Comparison of ENCODE assay signal across 28 cellular contexts in genomic region chr16:58563775-58564174, GRCh38. TPM values are rescaled to one million over a fixed set of nuclear protein-coding genes. Genes with fewer than 3 reads are reported as not detected.
A peak's percentile ranks its signal among the peaks of the same experiment; 100 is the strongest.
DNase-seq lines count a peak whose midpoint lies in the region; ATAC-seq and TF ChIP-seq lines count a peak whose summit lies in the region.
"Had no signal": no experiment of that assay in that cellular context is flagged by ENCODE, and none has a peak within 500 bp of the region (broad histone marks: within the 10 kb centered on the region; RNA-seq: fewer than 3 reads in every experiment).

No MANE protein-coding gene starts in this region.

- H3K4me1 ChIP-seq in SJSA1 (replicated peaks): peaks cover 10% of the 10 kb centered on the region
- H3K4me1 ChIP-seq: adrenal gland, BLaER1, Caco-2, pancreas, right atrium auricular region, spleen, suprapubic skin had no signal

- peaks cover 10% of the 10 kb centered on the region for H3K4me1 Mint-ChIP-seq in activated T-cell treated with anti-CD3 and anti-CD28 coated beads, Interleukin-2, amount 50 U/mL, for 24 hours (ENCODE audit: low read depth)
- peaks cover 18% of the 10 kb centered on the region for H3K4me1 Mint-ChIP-seq in HFFc6 (ENCODE audit: low read depth)
- H3K4me1 Mint-ChIP-seq: nephron; stimulated activated memory B cell treated with anti-CD40 and anti-IgM and Interleukin-4, amounts not matched to agents 10 μg/mL and 1 μg/mL and 100 μg/mL, for 72 hours had no signal

- no peaks in the 10 kb centered on the region for H3K9me3 ChIP-seq in SJSA1 (replicated peaks)
- H3K9me3 ChIP-seq: adrenal gland, BLaER1, Caco-2, esophagus muscularis mucosa, pancreas, right atrium auricular region, spleen, suprapubic skin had no signal

- H3K27ac Mint-ChIP-seq in activated T-cell treated with anti-CD3 and anti-CD28 coated beads, Interleukin-2, amount 50 U/mL, for 24 hours: peak overlapping the region; percentile 23
- H3K27ac Mint-ChIP-seq in HFFc6: peak overlapping the region; percentile 1; the same call in 1 of the 2 replicates
- H3K27ac Mint-ChIP-seq: activated CD4-positive, alpha-beta memory T cell treated with anti-CD3 and anti-CD28 coated beads for 36 hours; IgD-negative memory B cell; nephron; stimulated activated memory B cell treated with anti-CD40 and anti-IgM and Interleukin-4, amounts not matched to agents 10 μg/mL and 1 μg/mL and 100 μg/mL, for 72 hours; T-cell had no signal

- no peaks in the 10 kb centered on the region for H3K27me3 ChIP-seq in SJSA1 (replicated peaks)
- H3K27me3 ChIP-seq: adrenal gland, BLaER1, esophagus muscularis mucosa, pancreas, right atrium auricular region, spleen, suprapubic skin had no signal

- no peaks in the 10 kb centered on the region for H3K9me3 Mint-ChIP-seq in activated T-cell treated with anti-CD3 and anti-CD28 coated beads, Interleukin-2, amount 50 U/mL, for 24 hours
- H3K9me3 Mint-ChIP-seq in HFFc6: no peaks in the 10 kb centered on the region
- H3K9me3 Mint-ChIP-seq: activated CD4-positive, alpha-beta memory T cell treated with anti-CD3 and anti-CD28 coated beads for 36 hours; IgD-negative memory B cell; nephron; stimulated activated memory B cell treated with anti-CD40 and anti-IgM and Interleukin-4, amounts not matched to agents 10 μg/mL and 1 μg/mL and 100 μg/mL, for 72 hours; T-cell had no signal

- no peak overlapping the region for H3K4me3 Mint-ChIP-seq in activated T-cell treated with anti-CD3 and anti-CD28 coated beads, Interleukin-2, amount 50 U/mL, for 24 hours
- H3K4me3 Mint-ChIP-seq in HFFc6: no peak overlapping the region
- H3K4me3 Mint-ChIP-seq: activated CD4-positive, alpha-beta memory T cell treated with anti-CD3 and anti-CD28 coated beads for 36 hours; IgD-negative memory B cell; nephron; stimulated activated memory B cell treated with anti-CD40 and anti-IgM and Interleukin-4, amounts not matched to agents 10 μg/mL and 1 μg/mL and 100 μg/mL, for 72 hours; T-cell had no signal

- ATAC-seq in left colon: peak; percentile 20
- ATAC-seq in HG03378 (IDR thresholded peaks at IDR 0.05; ENCODE audit: unreplicated experiment): no peak
- ATAC-seq in HG02973 (IDR thresholded peaks at IDR 0.05; ENCODE audit: unreplicated experiment): no peak
- ATAC-seq: activated CD4-positive, CD25-positive, alpha-beta regulatory T cell treated with anti-CD3 and anti-CD28 coated beads, Interleukin-2, amount 50 U/mL, for 24 hours; pancreas; stimulated activated memory B cell treated with anti-CD40 and anti-IgM and Interleukin-4, amounts not matched to agents 10 μg/mL and 1 μg/mL and 100 μg/mL, for 72 hours; T-cell had no signal

- peaks cover 69% of the 10 kb centered on the region for H3K36me3 ChIP-seq in SJSA1

- TF ChIP-seq CTCF in HFFc6 (IDR thresholded peaks at IDR 0.05): peak; percentile 45

- peak overlapping the region; percentile 22; the same call in 1 of the 2 replicates for H3K27ac ChIP-seq in SJSA1
- H3K27ac ChIP-seq: adrenal gland, BLaER1, esophagus muscularis mucosa, pancreas, right atrium auricular region, spleen, suprapubic skin had no signal

- intact Hi-C loops in left colon (cut with DNase I, micrococcal nuclease): no loop called here

- no peaks in the 10 kb centered on the region for H3K27me3 Mint-ChIP-seq in activated T-cell treated with anti-CD3 and anti-CD28 coated beads, Interleukin-2, amount 50 U/mL, for 24 hours
- no peaks in the 10 kb centered on the region for H3K27me3 Mint-ChIP-seq in HFFc6 (ENCODE audit: insufficient read depth)
- H3K27me3 Mint-ChIP-seq: activated CD4-positive, alpha-beta memory T cell treated with anti-CD3 and anti-CD28 coated beads for 36 hours; IgD-negative memory B cell; stimulated activated memory B cell treated with anti-CD40 and anti-IgM and Interleukin-4, amounts not matched to agents 10 μg/mL and 1 μg/mL and 100 μg/mL, for 72 hours; T-cell had no signal

- H3K36me3 Mint-ChIP-seq in activated T-cell treated with anti-CD3 and anti-CD28 coated beads, Interleukin-2, amount 50 U/mL, for 24 hours (ENCODE audit: low read depth): peaks cover 89% of the 10 kb centered on the region
- H3K36me3 Mint-ChIP-seq in HFFc6 (ENCODE audit: low read depth): peaks cover 34% of the 10 kb centered on the region; the same call in 1 of the 2 replicates

- DNase-seq in activated T-cell treated with anti-CD3 and anti-CD28 coated beads, Interleukin-2, amount 50 U/mL, for 24 hours: no peak
- DNase-seq in activated T-cell treated with anti-CD3 and anti-CD28 coated beads, Interleukin-2, amount 50 U/mL, for 1 hour: no peak
- DNase-seq in HFFc6 (no peak), SJSA1 (ENCODE audit: low read depth in 1 of 2, low spot score in 2 of 2) (no peak), left colon (no peak), AG20443 (ENCODE audit: low spot score) (no peak)
- DNase-seq: activated CD4-positive, alpha-beta memory T cell treated with anti-CD3 and anti-CD28 coated beads for 36 hours; activated gamma-delta T cell; adrenal gland; Caco-2; effector memory CD4-positive, alpha-beta T cell; islet precursor cell; NCI-H1930; pancreas; SHP77; spleen; stimulated activated CD4-positive, alpha-beta T cell treated with anti-CD3 and anti-CD28 coated beads, Interleukin-4, amount 100 ng/mL, for 1 hour; T-cell had no signal

- H3K4me3 ChIP-seq in SJSA1: no peak overlapping the region
- H3K4me3 ChIP-seq: adrenal gland, BLaER1, esophagus muscularis mucosa, pancreas, right atrium auricular region, spleen, suprapubic skin had no signal

RNA-seq across cellular contexts. Expression of gene SETD6, which starts 48.5 kb away (rescaled TPM):
- 1 to 10 TPM; 1.8 to 3.5 (median 2.9) TPM for total RNA-seq in HFFc6 (2021; fragmentation: NEBNext Ultra II Directional; extraction: Animal tissue kit (Norgen Biotek cat#: 25700))
- total RNA-seq in SJSA1 (2014; rRNA removed; shearing (Covaris generic)): 1.1 and 1.8 TPM in 2 replicates
- 10 to 100 TPM; 11.4 to 13.8 TPM for total RNA-seq in left colon
